In genomic region chr10:130230036-130230435, GRCh38 we compare ENCODE assay signal across 15 cellular contexts.
A peak's percentile ranks its signal among the peaks of the same experiment; 100 is the strongest.
DNase-seq lines count a peak whose midpoint lies in the region; ATAC-seq and TF ChIP-seq lines count a peak whose summit lies in the region.
"Had no signal": no experiment of that assay in that cellular context is flagged by ENCODE, and none has a peak within 500 bp of the region (broad histone marks: within the 10 kb centered on the region; RNA-seq: fewer than 3 reads in every experiment).

No MANE protein-coding gene starts in this region.

- H3K27me3 Mint-ChIP-seq in H9 (ENCODE audit: low read depth) (peaks cover 7% of the 10 kb centered on the region), endodermal cell (ENCODE audit: insufficient read depth) (no peaks in the 10 kb centered on the region)
- H3K27me3 Mint-ChIP-seq: B cell; CD4-positive, alpha-beta T cell had no signal

- WGBS in H9 (ENCODE audit: extremely low coverage, insufficient read length, low lambda C conversion rate), result no CpG with 5 or more reads among the region's 5 CpGs
- WGBS in endodermal cell (ENCODE audit: insufficient coverage in 1 of 2, insufficient read length in 1 of 2), 2 experiments, result 94 to 100% methylated on average over 4 to 5 of the region's 5 CpGs
- WGBS in neuronal stem cell (ENCODE audit: extremely low coverage in 2 of 2, insufficient read length in 2 of 2, insufficient replicate concordance in 1 of 2), 2 donors, result no CpG with 5 or more reads among the region's 5 CpGs
- 72 to 90% (median 86%) methylated on average over 5 of the region's 5 CpGs for WGBS in stomach, 5 donors
- 92 to 97% methylated on average over 5 of the region's 5 CpGs for WGBS in aorta, 2 donors

- H3K9me3 Mint-ChIP-seq in H9 (peaks cover 21 to 38% of the 10 kb centered on the region in 2 experiments), endodermal cell (peaks cover 24% of the 10 kb centered on the region)

- no peak overlapping the region for H3K4me3 ChIP-seq in endodermal cell (ENCODE audit: low read length)
- no peak overlapping the region for H3K4me3 ChIP-seq in neuronal stem cell (ENCODE audit: low read length in 2 of 2)
- no peak overlapping the region for H3K4me3 ChIP-seq in stomach
- no peak overlapping the region for H3K4me3 ChIP-seq in aorta (ENCODE audit: low read length in 2 of 2)
- H3K4me3 ChIP-seq: GM12878, GM23338 had no signal

- H3K4me2 ChIP-seq in H9 (ENCODE audit: insufficient read depth, insufficient read length, low read length), result no peak overlapping the region
- H3K4me2 ChIP-seq in neuronal stem cell (ENCODE audit: insufficient read depth, low read length, poor library complexity, severe bottlenecking), result no peak overlapping the region
- H3K4me2 ChIP-seq: GM23338 had no signal

- peaks cover 4% of the 10 kb centered on the region for H3K9me3 ChIP-seq in H9 (ENCODE audit: control insufficient read depth, low read depth, low read length)
- H3K9me3 ChIP-seq in endodermal cell (ENCODE audit: control insufficient read depth, low read length), result peaks cover 9% of the 10 kb centered on the region
- peaks cover 0 to 4% of the 10 kb centered on the region in 2 donors for H3K9me3 ChIP-seq in neuronal stem cell (replicated peaks in 1 of 2; ENCODE audit: control insufficient read depth in 2 of 2, insufficient read depth in 1 of 2, low read depth in 1 of 2, low read length in 2 of 2)
- peaks cover 0 to 26% (median 20%) of the 10 kb centered on the region in 4 donors for H3K9me3 ChIP-seq in stomach
- H3K9me3 ChIP-seq in aorta (ENCODE audit: control insufficient read depth, low read length), result peaks cover 3% of the 10 kb centered on the region

- ATAC-seq in aorta (ENCODE audit: low FRiP score) (no peak), GM19324 (IDR thresholded peaks at IDR 0.05; ENCODE audit: low FRiP score, unreplicated experiment) (no peak), GM21515 (IDR thresholded peaks at IDR 0.05; ENCODE audit: unreplicated experiment) (no peak)
- ATAC-seq: GM12878, GM23338 had no signal

- H3K36me3 Mint-ChIP-seq in H9 (ENCODE audit: insufficient read depth in 1 of 3, low read depth in 3 of 3) (peaks cover 0 to 9% (median 4%) of the 10 kb centered on the region in 3 experiments; a peak in 5 of 7 replicates), endodermal cell (ENCODE audit: low read depth) (peaks cover 2% of the 10 kb centered on the region)

- H3K4ac ChIP-seq in H9 (ENCODE audit: low read depth, low read length) (no peak overlapping the region), neuronal stem cell (ENCODE audit: low read length) (no peak overlapping the region)

- H3T11ph ChIP-seq in H9 (ENCODE audit: low read length), result no peak overlapping the region

- H3K23ac ChIP-seq in H9 (ENCODE audit: insufficient read length, low read depth, low read length) (no peak overlapping the region), neuronal stem cell (ENCODE audit: low read depth, low read length, poor library complexity) (no peak overlapping the region)

- TF ChIP-seq CTCF in H9 (conservative IDR thresholded peaks at IDR 0.05) (no peak), endodermal cell (conservative IDR thresholded peaks at IDR 0.05) (no peak), stomach (IDR thresholded peaks at IDR 0.05) (no peak)

- H3K27ac Mint-ChIP-seq in H9 (no peak overlapping the region), endodermal cell (no peak overlapping the region)
- H3K27ac Mint-ChIP-seq: B cell; CD4-positive, alpha-beta T cell; GM23338 had no signal

- H3K4me1 ChIP-seq in H9 (ENCODE audit: insufficient read depth, low read length) (no peaks in the 10 kb centered on the region), endodermal cell (ENCODE audit: control insufficient read depth, insufficient read depth, low read length) (no peaks in the 10 kb centered on the region), neuronal stem cell (ENCODE audit: control insufficient read depth in 2 of 2, insufficient read depth in 1 of 2, low read depth in 1 of 2, low read length in 2 of 2) (no peaks in the 10 kb centered on the region), stomach (no peaks in the 10 kb centered on the region), aorta (ENCODE audit: control insufficient read depth in 1 of 2, insufficient read depth in 2 of 2, low read length in 2 of 2) (no peaks in the 10 kb centered on the region)

- H3K9ac ChIP-seq in H9 (ENCODE audit: extremely low read depth, insufficient read length, low read length), result no peak overlapping the region
- H3K9ac ChIP-seq in endodermal cell (ENCODE audit: extremely low read depth, low read length, poor library complexity, severe bottlenecking), result no peak overlapping the region
- no peak overlapping the region for H3K9ac ChIP-seq in neuronal stem cell (ENCODE audit: low read depth, low read length, poor library complexity)

- DNase-seq in H9 (peak; percentile 7), endodermal cell (peak; percentile 18), neuronal stem cell (ENCODE audit: low spot score) (no peak), stomach (peak; percentile 17), aorta (no peak)
- DNase-seq: C1 segment of cervical spinal cord; Calu3; CD4-positive, alpha-beta T cell; DMS79; H7 had no signal

- H3K27ac ChIP-seq in H9 (ENCODE audit: insufficient read length, low read depth, low read length), result no peak overlapping the region
- H3K27ac ChIP-seq in endodermal cell (ENCODE audit: low read depth, low read length), result no peak overlapping the region
- H3K27ac ChIP-seq in neuronal stem cell (replicated peaks; ENCODE audit: low read length), result no peak overlapping the region
- H3K27ac ChIP-seq in stomach, result no peak overlapping the region
- no peak overlapping the region for H3K27ac ChIP-seq in aorta (ENCODE audit: low read depth in 1 of 2, low read length in 2 of 2)

- H2BK120ac ChIP-seq in H9 (ENCODE audit: low read depth, low read length, poor library complexity, severe bottlenecking) (no peak overlapping the region), neuronal stem cell (ENCODE audit: low read depth, low read length) (no peak overlapping the region)

- no peak overlapping the region for H4K8ac ChIP-seq in H9 (replicated peaks; ENCODE audit: insufficient read length, low read depth, low read length)
- no peak overlapping the region for H4K8ac ChIP-seq in neuronal stem cell (ENCODE audit: low read depth, low read length)

- H3K56ac ChIP-seq in H9 (ENCODE audit: insufficient read length, low read depth, low read length), result no peak overlapping the region

- no peak overlapping the region for H2BK12ac ChIP-seq in H9 (ENCODE audit: insufficient read length, low read depth, low read length)
- H2BK12ac ChIP-seq in neuronal stem cell (ENCODE audit: low read length), result no peak overlapping the region

- no peaks in the 10 kb centered on the region for H4K20me1 ChIP-seq in H9 (ENCODE audit: control insufficient read depth, insufficient read depth, insufficient read length)

- H2BK5ac ChIP-seq in H9 (ENCODE audit: insufficient read length, low read length) (no peak overlapping the region), neuronal stem cell (ENCODE audit: low read length) (no peak overlapping the region)

- H3K79me1 ChIP-seq in H9 (ENCODE audit: insufficient read depth, low read depth, low read length, poor library complexity, severe bottlenecking) (no peaks in the 10 kb centered on the region), neuronal stem cell (ENCODE audit: low read depth, low read length) (no peaks in the 10 kb centered on the region)

- no peak overlapping the region for H3K18ac ChIP-seq in H9 (ENCODE audit: insufficient read length, low read depth, low read length)
- H3K18ac ChIP-seq in neuronal stem cell (ENCODE audit: low read length), result peak overlapping the region; percentile 30

- no peak overlapping the region for H2AFZ ChIP-seq in H9 (ENCODE audit: low read length)
- no peak overlapping the region for H2AFZ ChIP-seq in neuronal stem cell (ENCODE audit: low read length)
- H2AFZ ChIP-seq: GM23338 had no signal

- H3K4me3 Mint-ChIP-seq in H9, result no peak overlapping the region
- H3K4me3 Mint-ChIP-seq in endodermal cell, result no peak overlapping the region
- H3K4me3 Mint-ChIP-seq: B cell; CD4-positive, alpha-beta T cell; GM23338 had no signal

- no peak overlapping the region for H4K91ac ChIP-seq in H9 (ENCODE audit: insufficient read length, low read depth, low read length)
- H4K91ac ChIP-seq in neuronal stem cell (ENCODE audit: low read depth, low read length, poor library complexity), result no peak overlapping the region

- H3K79me2 ChIP-seq in H9 (ENCODE audit: insufficient read depth, low read length), result no peaks in the 10 kb centered on the region

- H2AK5ac ChIP-seq in H9 (ENCODE audit: insufficient read length, low read length), result no peak overlapping the region
- H2AK5ac ChIP-seq in neuronal stem cell (ENCODE audit: low read depth, low read length), result no peak overlapping the region

- H3K27me3 ChIP-seq in H9 (ENCODE audit: insufficient read depth, low read length), result no peaks in the 10 kb centered on the region; the same call in 1 of the 2 replicates
- no peaks in the 10 kb centered on the region for H3K27me3 ChIP-seq in endodermal cell (ENCODE audit: control insufficient read depth, insufficient read depth, low read length, poor library complexity, severe bottlenecking)
- no peaks in the 10 kb centered on the region for H3K27me3 ChIP-seq in neuronal stem cell (ENCODE audit: control insufficient read depth in 3 of 3, insufficient read depth in 3 of 3, low read depth in 1 of 3, low read length in 3 of 3)
- peaks cover 0 to 8% (median 0%) of the 10 kb centered on the region in 3 donors for H3K27me3 ChIP-seq in stomach
- H3K27me3 ChIP-seq in aorta (ENCODE audit: control insufficient read depth in 1 of 2, insufficient read depth in 2 of 2, low read length in 1 of 2), result no peaks in the 10 kb centered on the region

- intact Hi-C loops in stomach (cut with DNase I; ENCODE audit: low total_unique reads) (no loop called here), aorta (cut with DNase I) (no loop called here)

- H4K5ac ChIP-seq in H9 (ENCODE audit: insufficient read length, low read depth, low read length), result no peak overlapping the region

- no peak for TF ChIP-seq EP300 in stomach (IDR thresholded peaks at IDR 0.05)

- no peaks in the 10 kb centered on the region for H3K23me2 ChIP-seq in H9 (ENCODE audit: insufficient read length, low read depth, low read length, poor library complexity, severe bottlenecking)

- H2BK15ac ChIP-seq in H9 (ENCODE audit: low read depth, low read length) (no peak overlapping the region), neuronal stem cell (ENCODE audit: low read length) (no peak overlapping the region)

- H3K14ac ChIP-seq in H9 (ENCODE audit: insufficient read depth, low read length), result no peak overlapping the region
- no peak overlapping the region for H3K14ac ChIP-seq in neuronal stem cell (ENCODE audit: low read length)

- H3K4me1 Mint-ChIP-seq in H9 (no peaks in the 10 kb centered on the region), endodermal cell (no peaks in the 10 kb centered on the region)
- H3K4me1 Mint-ChIP-seq: B cell, GM23338 had no signal

- H3K36me3 ChIP-seq in endodermal cell (ENCODE audit: control insufficient read depth, insufficient read depth, low read length) (no peaks in the 10 kb centered on the region), neuronal stem cell (replicated peaks in 1 of 2; ENCODE audit: control insufficient read depth in 2 of 2, insufficient read depth in 2 of 2, low read length in 2 of 2) (no peaks in the 10 kb centered on the region), stomach (no peaks in the 10 kb centered on the region), aorta (ENCODE audit: control insufficient read depth in 1 of 2, insufficient read depth in 2 of 2, low read length in 1 of 2) (no peaks in the 10 kb centered on the region)

- no peak overlapping the region for H2BK20ac ChIP-seq in H9 (ENCODE audit: low read depth, low read length, poor library complexity, severe bottlenecking)

- no peak for TF ChIP-seq POLR2A in stomach (IDR thresholded peaks at IDR 0.05)

Comparison
In these comparisons a context has a peak if more than half of its experiments do, and no peak if none do; other contexts are left out.
1. DNase-seq: peak in H9 (single experiment), endodermal cell (single experiment) and stomach (single experiment); none in neuronal stem cell (single experiment) and aorta (0 of 2).